ENCODE assay signal across 1 cellular context in the genomic region with DNA sequence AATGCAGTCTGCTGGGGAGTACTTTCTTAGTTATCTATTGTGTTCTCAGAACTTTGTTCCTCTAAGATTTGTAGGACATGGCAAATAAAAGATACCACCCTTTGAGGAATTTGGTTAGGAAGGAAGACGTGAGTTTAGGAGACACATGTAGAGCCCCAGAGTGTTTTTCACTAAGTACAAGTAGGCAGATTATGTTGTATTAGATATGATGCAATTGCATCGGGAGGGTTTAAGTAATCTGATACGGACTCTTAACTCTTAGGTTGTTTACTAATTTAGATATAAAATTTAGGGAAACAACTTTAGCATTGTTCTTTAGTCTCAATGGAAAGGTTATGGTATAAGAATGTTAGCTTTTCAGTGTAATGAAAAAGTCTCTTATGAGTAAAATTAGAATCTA.
TF ChIP-seq lines count a peak whose summit lies in the region.

No MANE protein-coding gene starts in this region.

TF ChIP-seq in IMR-90, 13 proteins besides CTCF, POLR2A, EP300 and RAD21:
- TF ChIP-seq CHD1 (IDR thresholded peaks at IDR 0.05; ENCODE audit: low read depth, low read length) (no peak), RFX5 (IDR thresholded peaks at IDR 0.05; ENCODE audit: low read depth, low read length) (no peak), NFE2L2 (IDR thresholded peaks at IDR 0.05; ENCODE audit: low read depth, low read length) (no peak), CEBPB (IDR thresholded peaks at IDR 0.05; ENCODE audit: low read depth, low read length) (peak; percentile 76), MAZ (IDR thresholded peaks at IDR 0.05; ENCODE audit: borderline replicate concordance, low read depth, low read length) (no peak), RCOR1 (IDR thresholded peaks at IDR 0.05; ENCODE audit: insufficient replicate concordance, low read length) (no peak), BHLHE40 (IDR thresholded peaks at IDR 0.05; ENCODE audit: low read depth, low read length) (no peak)
